39 cellular contexts compared by ENCODE assay signal in genomic region chr2:69296421-69296820, GRCh38.
"Had no signal": no experiment of that assay in that cellular context is flagged by ENCODE, and none has a peak within 500 bp of the region (broad histone marks: within the 10 kb centered on the region; RNA-seq: fewer than 3 reads in every experiment).

No MANE protein-coding gene starts in this region.

- H3K36me3 Mint-ChIP-seq: activated CD4-positive, alpha-beta memory T cell treated with anti-CD3 and anti-CD28 coated beads for 36 hours; activated naive CD4-positive, alpha-beta T cell treated with anti-CD3 and anti-CD28 coated beads, Interleukin-2, amount 10 ng/mL, durations not matched to agents 7 days and 5 days; activated naive CD4-positive, alpha-beta T cell treated with anti-CD3 and anti-CD28 coated beads, Interleukin-2, amount 50 U/mL, for 24 hours; activated naive CD8-positive, alpha-beta T cell; activated naive CD8-positive, alpha-beta T cell treated with anti-CD3 and anti-CD28 coated beads, Interleukin-2, amount 10 ng/mL, durations not matched to agents 7 days and 5 days; brain had no signal

- H3K9me3 ChIP-seq: ascending aorta had no signal

- H3K27ac ChIP-seq: ascending aorta, cardiac muscle cell, VCaP had no signal

- H3K27me3 Mint-ChIP-seq: activated naive CD4-positive, alpha-beta T cell treated with anti-CD3 and anti-CD28 coated beads, Interleukin-2, amount 50 U/mL, for 24 hours; activated naive CD8-positive, alpha-beta T cell had no signal

- H3K4me3 Mint-ChIP-seq: activated B cell treated with CpG ODN at 0.5 μM for 24 hours; activated CD4-positive, alpha-beta memory T cell treated with anti-CD3 and anti-CD28 coated beads for 36 hours; activated CD4-positive, alpha-beta T cell treated with anti-CD3 and anti-CD28 coated beads, Interleukin-2, amount 10 ng/mL, durations not matched to agents 24 days and 14 days; activated CD8-positive, alpha-beta T cell treated with anti-CD3 and anti-CD28 coated beads for 36 hours; activated naive CD4-positive, alpha-beta T cell treated with anti-CD3 and anti-CD28 coated beads, Interleukin-2, amount 10 ng/mL, durations not matched to agents 7 days and 5 days; activated naive CD4-positive, alpha-beta T cell treated with anti-CD3 and anti-CD28 coated beads, Interleukin-2, amount 50 U/mL, for 24 hours; activated naive CD8-positive, alpha-beta T cell; activated naive CD8-positive, alpha-beta T cell treated with anti-CD3 and anti-CD28 coated beads, Interleukin-2, amount 10 ng/mL, durations not matched to agents 7 days and 5 days; activated naive CD8-positive, alpha-beta T cell treated with anti-CD3 and anti-CD28 coated beads, Interleukin-2, amount 50 U/mL, for 24 hours; activated T-cell treated with anti-CD3 and anti-CD28 coated beads, Interleukin-2, amount 50 U/mL, for 4 hours; activated T-cell treated with anti-CD3 and anti-CD28 coated beads, Interleukin-2, amount 50 U/mL, for 72 hours; activated T-helper 1 cell treated with anti-CD3 and anti-CD28 coated beads, Interleukin-12 subunit alpha, Interleukin-12 subunit beta, Interleukin-2, Interleukin-4 antibody, amounts not matched to agents 30 ng/mL and 10 ng/mL and 1 ng/mL, durations not matched to agents 14 hours and 24 hours and 36 hours; activated T-helper 17 cell treated with anti-CD3 and anti-CD28 coated beads, Interleukin-2, amount 50 U/mL, for 72 hours; brain; central memory CD8-positive, alpha-beta T cell; T-helper 1 cell treated with Interleukin-12 subunit alpha and Interleukin-12 subunit beta and Interleukin-4 antibody, amounts not matched to agents 30 μg/mL and 1 μg/mL, for 36 hours; T-helper 2 cell treated with Interferon-gamma antibody and Interleukin-4, amounts not matched to agents 5 μg/mL and 100 μg/mL, for 36 hours had no signal

- H3K9me3 Mint-ChIP-seq: activated B cell treated with CpG ODN at 0.5 μM for 24 hours; activated CD4-positive, alpha-beta memory T cell treated with anti-CD3 and anti-CD28 coated beads for 36 hours; activated CD4-positive, alpha-beta T cell treated with anti-CD3 and anti-CD28 coated beads, Interleukin-2, amount 10 ng/mL, durations not matched to agents 24 days and 14 days; activated CD8-positive, alpha-beta T cell treated with anti-CD3 and anti-CD28 coated beads for 36 hours; activated naive CD4-positive, alpha-beta T cell treated with anti-CD3 and anti-CD28 coated beads, Interleukin-2, amount 10 ng/mL, durations not matched to agents 7 days and 5 days; activated naive CD4-positive, alpha-beta T cell treated with anti-CD3 and anti-CD28 coated beads, Interleukin-2, amount 50 U/mL, for 24 hours; activated naive CD8-positive, alpha-beta T cell treated with anti-CD3 and anti-CD28 coated beads, Interleukin-2, amount 10 ng/mL, durations not matched to agents 7 days and 5 days; activated naive CD8-positive, alpha-beta T cell treated with anti-CD3 and anti-CD28 coated beads, Interleukin-2, amount 50 U/mL, for 24 hours; activated T-cell treated with anti-CD3 and anti-CD28 coated beads, Interleukin-2, amount 50 U/mL, for 4 hours; activated T-cell treated with anti-CD3 and anti-CD28 coated beads, Interleukin-2, amount 50 U/mL, for 72 hours; activated T-helper 1 cell treated with anti-CD3 and anti-CD28 coated beads, Interleukin-12 subunit alpha, Interleukin-12 subunit beta, Interleukin-2, Interleukin-4 antibody, amounts not matched to agents 30 ng/mL and 10 ng/mL and 1 ng/mL, durations not matched to agents 14 hours and 24 hours and 36 hours; activated T-helper 17 cell treated with anti-CD3 and anti-CD28 coated beads, Interleukin-2, amount 50 U/mL, for 72 hours; brain; central memory CD8-positive, alpha-beta T cell; T-helper 1 cell treated with Interleukin-12 subunit alpha and Interleukin-12 subunit beta and Interleukin-4 antibody, amounts not matched to agents 30 μg/mL and 1 μg/mL, for 36 hours; T-helper 2 cell treated with Interferon-gamma antibody and Interleukin-4, amounts not matched to agents 5 μg/mL and 100 μg/mL, for 36 hours had no signal

- H3K4me1 Mint-ChIP-seq: activated B cell treated with CpG ODN at 0.5 μM for 24 hours; activated CD4-positive, alpha-beta T cell treated with anti-CD3 and anti-CD28 coated beads, Interleukin-2, amount 10 ng/mL, durations not matched to agents 24 days and 14 days; activated naive CD4-positive, alpha-beta T cell treated with anti-CD3 and anti-CD28 coated beads, Interleukin-2, amount 10 ng/mL, durations not matched to agents 7 days and 5 days; activated naive CD4-positive, alpha-beta T cell treated with anti-CD3 and anti-CD28 coated beads, Interleukin-2, amount 50 U/mL, for 24 hours; activated naive CD8-positive, alpha-beta T cell treated with anti-CD3 and anti-CD28 coated beads, Interleukin-2, amount 10 ng/mL, durations not matched to agents 7 days and 5 days; activated naive CD8-positive, alpha-beta T cell treated with anti-CD3 and anti-CD28 coated beads, Interleukin-2, amount 50 U/mL, for 24 hours; activated T-helper 17 cell treated with anti-CD3 and anti-CD28 coated beads, Interleukin-2, amount 50 U/mL, for 72 hours; central memory CD8-positive, alpha-beta T cell had no signal

- H3K27me3 ChIP-seq: ascending aorta, cardiac muscle cell had no signal

- H3K27ac Mint-ChIP-seq: activated B cell treated with CpG ODN at 0.5 μM for 24 hours; activated CD4-positive, alpha-beta memory T cell treated with anti-CD3 and anti-CD28 coated beads for 36 hours; activated CD4-positive, alpha-beta T cell treated with anti-CD3 and anti-CD28 coated beads, Interleukin-2, amount 10 ng/mL, durations not matched to agents 24 days and 14 days; activated CD8-positive, alpha-beta T cell treated with anti-CD3 and anti-CD28 coated beads for 36 hours; activated naive CD4-positive, alpha-beta T cell treated with anti-CD3 and anti-CD28 coated beads, Interleukin-2, amount 10 ng/mL, durations not matched to agents 7 days and 5 days; activated naive CD4-positive, alpha-beta T cell treated with anti-CD3 and anti-CD28 coated beads, Interleukin-2, amount 50 U/mL, for 24 hours; activated naive CD8-positive, alpha-beta T cell; activated naive CD8-positive, alpha-beta T cell treated with anti-CD3 and anti-CD28 coated beads, Interleukin-2, amount 10 ng/mL, durations not matched to agents 7 days and 5 days; activated naive CD8-positive, alpha-beta T cell treated with anti-CD3 and anti-CD28 coated beads, Interleukin-2, amount 50 U/mL, for 24 hours; activated T-cell treated with anti-CD3 and anti-CD28 coated beads, Interleukin-2, amount 50 U/mL, for 72 hours; activated T-helper 1 cell treated with anti-CD3 and anti-CD28 coated beads, Interleukin-12 subunit alpha, Interleukin-12 subunit beta, Interleukin-2, Interleukin-4 antibody, amounts not matched to agents 30 ng/mL and 10 ng/mL and 1 ng/mL, durations not matched to agents 14 hours and 24 hours and 36 hours; activated T-helper 17 cell treated with anti-CD3 and anti-CD28 coated beads, Interleukin-2, amount 50 U/mL, for 72 hours; T-helper 1 cell treated with Interleukin-12 subunit alpha and Interleukin-12 subunit beta and Interleukin-4 antibody, amounts not matched to agents 30 μg/mL and 1 μg/mL, for 36 hours; T-helper 2 cell treated with Interferon-gamma antibody and Interleukin-4, amounts not matched to agents 5 μg/mL and 100 μg/mL, for 36 hours had no signal

- H3K4me3 ChIP-seq: ascending aorta, cardiac muscle cell had no signal

- FAIRE-seq: bronchial epithelial cell, TTC549 had no signal

- H3K36me3 ChIP-seq: ascending aorta, cardiac muscle cell had no signal

- DNase-seq: activated B cell treated with CpG ODN at 0.5 μM for 24 hours; activated CD4-positive, alpha-beta memory T cell treated with anti-CD3 and anti-CD28 coated beads for 36 hours; activated CD4-positive, alpha-beta T cell treated with anti-CD3 and anti-CD28 coated beads for 4 hours; activated CD4-positive, alpha-beta T cell treated with anti-CD3 and anti-CD28 coated beads, Interleukin-2, amount 10 ng/mL, durations not matched to agents 24 days and 14 days; activated CD4-positive, alpha-beta T cell treated with anti-CD3 and anti-CD28 coated beads, Interleukin-2, amount 50 U/mL, for 1 hour; activated CD4-positive, alpha-beta T cell treated with anti-CD3 and anti-CD28 coated beads, Interleukin-2, amount 50 U/mL, for 4 hours; activated CD4-positive, CD25-positive, alpha-beta regulatory T cell treated with anti-CD3 and anti-CD28 coated beads, Interleukin-2, amount 50 U/mL, for 72 hours; activated CD8-positive, alpha-beta memory T cell treated with anti-CD3 and anti-CD28 coated beads, Interleukin-2, amount 50 U/mL, for 4 hours; activated CD8-positive, alpha-beta T cell treated with anti-CD3 and anti-CD28 coated beads for 36 hours; activated effector memory CD4-positive, alpha-beta T cell treated with anti-CD3 and anti-CD28 coated beads, Interleukin-2, amount 50 U/mL, for 16 hours; activated gamma-delta T cell treated with Interleukin-2 at 50 U/mL for 16 hours; activated naive CD4-positive, alpha-beta T cell; activated naive CD4-positive, alpha-beta T cell treated with anti-CD3 and anti-CD28 coated beads, Interleukin-2, amount 10 ng/mL, durations not matched to agents 7 days and 5 days; activated naive CD8-positive, alpha-beta T cell treated with anti-CD3 and anti-CD28 coated beads, Interleukin-2, amount 10 ng/mL, durations not matched to agents 7 days and 5 days; activated naive CD8-positive, alpha-beta T cell treated with anti-CD3 and anti-CD28 coated beads, Interleukin-2, amount 50 U/mL, for 24 hours; activated T-cell treated with anti-CD3 and anti-CD28 coated beads for 4 hours; activated T-cell treated with anti-CD3 and anti-CD28 coated beads, Interleukin-2, amount 50 U/mL, for 1 hour; activated T-cell treated with anti-CD3 and anti-CD28 coated beads, Interleukin-2, amount 50 U/mL, for 4 hours; activated T-cell treated with anti-CD3 and anti-CD28 coated beads, Interleukin-2, amount 50 U/mL, for 72 hours; amygdala; anterior cingulate cortex; caudate nucleus; cerebellar nuclear complex; T-helper 1 cell; T-helper 2 cell; T-helper 9 cell had no signal

- ATAC-seq: activated CD8-positive, alpha-beta T cell treated with anti-CD3 and anti-CD28 coated beads for 36 hours; activated naive CD8-positive, alpha-beta T cell treated with anti-CD3 and anti-CD28 coated beads, Interleukin-2, amount 50 U/mL, for 24 hours; activated T-cell treated with anti-CD3 and anti-CD28 coated beads, Interleukin-2, amount 50 U/mL, for 4 hours; activated T-cell treated with anti-CD3 and anti-CD28 coated beads, Interleukin-2, amount 50 U/mL, for 72 hours; activated T-helper 17 cell treated with anti-CD3 and anti-CD28 coated beads, Interleukin-2, amount 50 U/mL, for 72 hours had no signal
